In genomic region chr14:40842816-40843215, GRCh38 we compare ENCODE assay signal across 5 cellular contexts.
"Had no signal": no experiment of that assay in that cellular context is flagged by ENCODE, and none has a peak within 500 bp of the region (broad histone marks: within the 10 kb centered on the region; RNA-seq: fewer than 3 reads in every experiment).

No MANE protein-coding gene starts in this region.

- DNase-seq: H9, HCEC 1CT, IMR-90 had no signal

- H3K4me1 Mint-ChIP-seq: GM23338 had no signal

- H3K4me2 ChIP-seq: GM23338 had no signal

- H3K27ac Mint-ChIP-seq: GM23338, H9 had no signal

- H3K9me3 Mint-ChIP-seq: GM23338, H9 had no signal

- H3K4me3 Mint-ChIP-seq: GM23338, H9 had no signal

- H3K4me3 ChIP-seq: GM23338, K562 had no signal

- H2AFZ ChIP-seq: GM23338 had no signal
